8 cellular contexts compared by ENCODE assay signal in the genomic region with DNA sequence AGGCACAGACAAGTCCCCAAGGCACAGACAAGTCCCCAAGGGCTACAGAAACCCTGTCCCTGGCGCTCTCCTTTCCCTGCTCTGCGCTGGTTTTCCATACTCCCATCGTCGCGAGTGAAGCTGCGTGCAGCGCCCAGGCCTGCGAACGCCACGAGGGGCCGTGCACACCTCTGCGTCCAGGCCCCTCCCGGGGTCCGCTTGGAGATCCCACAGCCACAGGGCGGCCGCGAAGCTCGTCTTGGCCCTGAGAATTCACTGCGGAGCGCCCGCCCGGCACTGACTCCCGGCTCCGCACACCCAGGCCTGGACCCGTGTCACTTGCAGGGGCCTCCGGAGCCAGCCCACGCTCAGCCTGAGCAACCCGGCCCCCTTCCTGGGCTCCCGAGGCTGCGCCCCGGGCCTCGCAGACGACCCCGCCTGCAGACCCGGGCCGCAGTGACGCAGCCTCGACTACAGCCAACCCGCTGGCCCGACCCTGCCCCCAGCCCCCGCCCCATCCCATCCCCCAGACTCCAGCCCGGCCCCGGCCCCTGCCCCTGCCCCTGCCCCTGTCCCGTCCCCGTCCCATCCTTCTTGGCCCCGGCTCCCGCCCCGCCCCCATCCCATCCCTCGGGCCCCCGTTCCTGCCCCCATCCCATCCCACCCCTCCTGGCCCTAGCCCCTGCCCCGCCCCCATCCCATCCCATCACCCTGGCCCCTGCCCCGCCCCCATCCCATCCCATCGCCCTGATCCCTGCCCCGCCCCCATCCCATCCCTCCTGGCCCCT. TPM values are rescaled to one million over a fixed set of nuclear protein-coding genes. Genes with fewer than 3 reads are reported as not detected.
DNase-seq lines count a peak whose midpoint lies in the region; ATAC-seq and TF ChIP-seq lines count a peak whose summit lies in the region.

No MANE protein-coding gene starts in this region.

- intact Hi-C loops in CD4-positive, alpha-beta T cell (cut with DNase I, micrococcal nuclease), result loop anchor here in 1 of 2 experiments (5.0 to 10.0 kb wide), 4 partner anchors 212 to 1038 kb away; a partner anchor contains a TSS
- intact Hi-C loops in PC-9 (cut with micrococcal nuclease; ENCODE audit: unreplicated experiment), result no loop called here

- CTCF ChIA-PET in CD4-positive, alpha-beta T cell (lab: Charles Lee), result interaction anchor here (0.8 kb wide), 1 partner anchor 153 kb away, joined by 3 read pairs; no protein-coding TSS in a partner anchor
- CTCF ChIA-PET in PC-9 (lab: Charles Lee), result no interaction called here

- no peak for TF ChIP-seq CTCF in CD4-positive, alpha-beta T cell (IDR thresholded peaks at IDR 0.05)
- no peak for TF ChIP-seq CTCF in PC-9 (conservative IDR thresholded peaks at IDR 0.05)
- TF ChIP-seq CTCF in endothelial cell (IDR thresholded peaks at IDR 0.05; ENCODE audit: unreplicated experiment), result no peak

- no TSS peak for BruUV-seq in PC-9 (replicated peaks; lab: Mats Ljungman, UMichigan)

- H2AFZ ChIP-seq in PC-9 (no peak overlapping the region), neuron (ENCODE audit: low read depth, low read length) (no peak overlapping the region)

- peaks cover 32% of the 10 kb centered on the region for H3K36me3 Mint-ChIP-seq in CD4-positive, alpha-beta T cell (ENCODE audit: low read depth)
- H3K36me3 Mint-ChIP-seq in endothelial cell (ENCODE audit: low read depth, unreplicated experiment), result peaks cover 23% of the 10 kb centered on the region

- no peak for ATAC-seq in CD4-positive, alpha-beta T cell (ENCODE audit: poor library complexity)
- ATAC-seq in GM21717 (IDR thresholded peaks at IDR 0.05; ENCODE audit: unreplicated experiment), result no peak

- H3K79me2 ChIP-seq in PC-9 (ENCODE audit: low read depth), result peaks cover 9% of the 10 kb centered on the region; the same call in 1 of the 2 replicates

- H3K36me3 ChIP-seq in PC-9 (ENCODE audit: low read depth), result no peaks in the 10 kb centered on the region
- peaks cover 35% of the 10 kb centered on the region for H3K36me3 ChIP-seq in neuron (ENCODE audit: insufficient read depth, low read length)

- H3K27ac ChIP-seq in CD4-positive, alpha-beta T cell (ENCODE audit: low read depth, low read length), result no peak overlapping the region
- no peak overlapping the region for H3K27ac ChIP-seq in PC-9

- H3K9me2 ChIP-seq in PC-9 (ENCODE audit: insufficient read depth), result no peaks in the 10 kb centered on the region

- no peaks in the 10 kb centered on the region for H3K9me3 ChIP-seq in CD4-positive, alpha-beta T cell (ENCODE audit: control insufficient read depth, low read length)
- H3K9me3 ChIP-seq in PC-9 (ENCODE audit: insufficient read depth, low read depth) (no peaks in the 10 kb centered on the region), neuron (ENCODE audit: low read length) (no peaks in the 10 kb centered on the region)

- POLR2A ChIA-PET in CD4-positive, alpha-beta T cell (lab: Charles Lee), result interaction anchor here (0.5 to 1.6 kb wide), 6 partner anchors 36 to 404 kb away, joined by 3 to 15 read pairs (median 4); no protein-coding TSS in a partner anchor
- POLR2A ChIA-PET in PC-9 (lab: Charles Lee; ENCODE audit: unreplicated experiment), result interaction anchor here (0.6 kb wide), 1 partner anchor 120 kb away, joined by 5 read pairs; no protein-coding TSS in a partner anchor

- H3K4me3 ChIP-seq in PC-9 (no peak overlapping the region), neuron (ENCODE audit: low read length) (peak overlapping the region; percentile 91)

- DNase-seq in CD4-positive, alpha-beta T cell, result peak in 1 of 10 experiments; percentile 31
- DNase-seq in PC-9, result no peak
- DNase-seq in endothelial cell (ENCODE audit: low spot score), result peak; percentile 69
- no peak for DNase-seq in LoVo (ENCODE audit: low spot score)
- no peak for DNase-seq in KG1 (lab: John Stamatoyannopoulos, UW)
- DNase-seq in NCI-H1930 (lab: John Stamatoyannopoulos, UW), result no peak

- H3K4me1 Mint-ChIP-seq in CD4-positive, alpha-beta T cell (ENCODE audit: low read depth), result peaks cover 34% of the 10 kb centered on the region
- no peaks in the 10 kb centered on the region for H3K4me1 Mint-ChIP-seq in endothelial cell (ENCODE audit: unreplicated experiment)

- H3K4me3 Mint-ChIP-seq in CD4-positive, alpha-beta T cell, result peak overlapping the region; percentile 54
- H3K4me3 Mint-ChIP-seq in endothelial cell (ENCODE audit: unreplicated experiment), result peak overlapping the region; percentile 83

- H4K20me1 ChIP-seq in PC-9 (ENCODE audit: insufficient read depth), result no peaks in the 10 kb centered on the region

- no peaks in the 10 kb centered on the region for H3K9me3 Mint-ChIP-seq in CD4-positive, alpha-beta T cell
- no peaks in the 10 kb centered on the region for H3K9me3 Mint-ChIP-seq in endothelial cell (ENCODE audit: unreplicated experiment)

- peak overlapping the region; percentile 26; the same call in 1 of the 2 replicates for H3K4me2 ChIP-seq in PC-9

- no peaks in the 10 kb centered on the region for H3K27me3 ChIP-seq in CD4-positive, alpha-beta T cell (ENCODE audit: control insufficient read depth, insufficient read depth, low read length)
- H3K27me3 ChIP-seq in PC-9 (ENCODE audit: insufficient read depth, low read depth) (no peaks in the 10 kb centered on the region), neuron (ENCODE audit: insufficient read depth, low read length) (no peaks in the 10 kb centered on the region)

- no peaks in the 10 kb centered on the region for H3K4me1 ChIP-seq in PC-9 (replicated peaks; ENCODE audit: insufficient read depth)
- H3K4me1 ChIP-seq in neuron (ENCODE audit: insufficient read depth, low read length), result peaks cover 7% of the 10 kb centered on the region

- H3F3A ChIP-seq in PC-9 (ENCODE audit: insufficient read depth, low read depth), result peaks cover 5% of the 10 kb centered on the region; the same call in 1 of the 2 replicates

- no peaks in the 10 kb centered on the region for H3K27me3 Mint-ChIP-seq in CD4-positive, alpha-beta T cell
- peaks cover 5% of the 10 kb centered on the region for H3K27me3 Mint-ChIP-seq in endothelial cell (ENCODE audit: unreplicated experiment)

- H3K27ac Mint-ChIP-seq in CD4-positive, alpha-beta T cell, result peak overlapping the region; percentile 44
- no peak overlapping the region for H3K27ac Mint-ChIP-seq in endothelial cell (ENCODE audit: unreplicated experiment)

RNA-seq across cellular contexts. Expression of a gene that starts 0.8 kb away (rescaled TPM):
- 10 to 100 TPM; 56.6 to 57.2 TPM for total RNA-seq in CD4-positive, alpha-beta T cell
- 29.0 and 32.6 TPM in 2 replicates for total RNA-seq in PC-9 (2021)
- 37.8 TPM for total RNA-seq in endothelial cell (ENCODE audit: unreplicated experiment)
